ENCODE assay signal across 17 cellular contexts in the genomic region with DNA sequence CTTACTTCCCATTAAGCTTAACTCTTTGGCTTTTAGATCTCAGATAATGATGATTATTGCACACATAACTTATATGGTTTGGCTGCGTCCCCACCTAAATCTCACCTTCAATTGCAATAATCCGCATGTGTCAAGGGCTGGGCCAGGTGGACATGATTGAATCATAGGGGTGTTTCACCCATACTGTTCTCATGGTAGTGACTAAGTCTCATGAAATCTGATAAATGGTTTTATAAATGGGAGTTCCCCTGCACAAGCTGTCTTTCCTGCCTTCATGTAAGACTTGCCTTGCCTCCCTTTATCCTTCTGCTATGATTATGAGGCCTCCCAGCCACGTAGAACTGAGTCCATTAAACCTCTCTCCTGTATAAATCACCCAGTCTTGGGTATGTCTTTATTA.
DNase-seq lines count a peak whose midpoint lies in the region; ATAC-seq and TF ChIP-seq lines count a peak whose summit lies in the region.
"Had no signal": no experiment of that assay in that cellular context is flagged by ENCODE, and none has a peak within 500 bp of the region (broad histone marks: within the 10 kb centered on the region; RNA-seq: fewer than 3 reads in every experiment).

No MANE protein-coding gene starts in this region.

- H3K4me1 Mint-ChIP-seq in CD8-positive, alpha-beta memory T cell: no peaks in the 10 kb centered on the region
- H3K4me1 Mint-ChIP-seq: IgD-negative memory B cell had no signal

- peak; percentile 6 for DNase-seq in EL
- DNase-seq in M059J (ENCODE audit: low read depth): peak; percentile 1
- DNase-seq in choroid plexus epithelial cell (ENCODE audit: low read depth): peak; percentile 36
- DNase-seq in left colon: no peak
- no peak for DNase-seq in stimulated activated CD4-positive, alpha-beta T cell treated with anti-CD3 and anti-CD28 coated beads, Interleukin-12 subunit alpha, Interleukin-12 subunit beta, amount 100 ng/mL, for 4 hours
- DNase-seq in NCI-H748 treated with DMSO at 0.1 percent for 48 hours (lab: John Stamatoyannopoulos, UW): no peak
- no peak for DNase-seq in CD8-positive, alpha-beta memory T cell
- DNase-seq: COR-L47, H7, Kasumi-1, NCI-H1105, NCI-H187 treated with DMSO at 0.1 percent for 48 hours, NCI-H446, NCI-H69 had no signal

- H3K4me3 ChIP-seq in choroid plexus epithelial cell (ENCODE audit: low read depth, low read length): no peak overlapping the region
- no peak overlapping the region for H3K4me3 ChIP-seq in CD8-positive, alpha-beta memory T cell (ENCODE audit: low read length)

- H3K4me1 ChIP-seq in CD8-positive, alpha-beta memory T cell (ENCODE audit: insufficient read depth, low read length): no peaks in the 10 kb centered on the region

- H3K9me3 ChIP-seq in CD8-positive, alpha-beta memory T cell (ENCODE audit: low read length): no peaks in the 10 kb centered on the region

- no peaks in the 10 kb centered on the region for H3K27me3 Mint-ChIP-seq in CD8-positive, alpha-beta memory T cell
- H3K27me3 Mint-ChIP-seq: IgD-negative memory B cell had no signal

- H3K27me3 ChIP-seq in CD8-positive, alpha-beta memory T cell (ENCODE audit: insufficient read depth, low read length, poor library complexity, severe bottlenecking): no peaks in the 10 kb centered on the region

- intact Hi-C loops in left colon (cut with DNase I, micrococcal nuclease): no loop called here

- no peak overlapping the region for H3K27ac ChIP-seq in CD8-positive, alpha-beta memory T cell (ENCODE audit: low read depth, low read length)
- H3K27ac ChIP-seq: C4-2B had no signal

- H3K9me3 Mint-ChIP-seq in CD8-positive, alpha-beta memory T cell: peaks cover 4 to 27% (median 16%) of the 10 kb centered on the region in 5 donors
- H3K9me3 Mint-ChIP-seq: IgD-negative memory B cell had no signal

- H3K36me3 Mint-ChIP-seq in CD8-positive, alpha-beta memory T cell: no peaks in the 10 kb centered on the region
- H3K36me3 Mint-ChIP-seq: IgD-negative memory B cell had no signal

- H3K4me3 Mint-ChIP-seq in CD8-positive, alpha-beta memory T cell: no peak overlapping the region
- H3K4me3 Mint-ChIP-seq: IgD-negative memory B cell had no signal

- H3K36me3 ChIP-seq in CD8-positive, alpha-beta memory T cell (ENCODE audit: insufficient read depth, low read length): no peaks in the 10 kb centered on the region

- no peak overlapping the region for H3K27ac Mint-ChIP-seq in CD8-positive, alpha-beta memory T cell
- H3K27ac Mint-ChIP-seq: IgD-negative memory B cell had no signal

- POLR2A ChIA-PET in CD8-positive, alpha-beta memory T cell (lab: Charles Lee): no interaction called here

- CTCF ChIA-PET in CD8-positive, alpha-beta memory T cell (lab: Charles Lee): no interaction called here

- peak; percentile 33 for ATAC-seq in left colon
- ATAC-seq: Right ventricle myocardium inferior had no signal

- TF ChIP-seq CTCF in choroid plexus epithelial cell (conservative IDR thresholded peaks at IDR 0.05; ENCODE audit: low read depth, low read length): no peak

Comparison
In these comparisons a context has a peak if more than half of its experiments do, and no peak if none do; other contexts are left out.
1. DNase-seq: peak in EL (single experiment), M059J (single experiment) and choroid plexus epithelial cell (single experiment); none in left colon (0 of 2), stimulated activated CD4-positive, alpha-beta T cell treated with anti-CD3 and anti-CD28 coated beads, Interleukin-12 subunit alpha, Interleukin-12 subunit beta, amount 100 ng/mL, for 4 hours (single experiment), NCI-H748 treated with DMSO at 0.1 percent for 48 hours (single experiment) and CD8-positive, alpha-beta memory T cell (0 of 5).